2 cellular contexts compared by ENCODE assay signal in genomic region chr16:15850555-15850954, GRCh38. TPM values are rescaled to one million over a fixed set of nuclear protein-coding genes. Genes with fewer than 3 reads are reported as not detected.
"Had no signal": no experiment of that assay in that cellular context is flagged by ENCODE, and none has a peak within 500 bp of the region (broad histone marks: within the 10 kb centered on the region; RNA-seq: fewer than 3 reads in every experiment).

No MANE protein-coding gene starts in this region.

RNA-seq across cellular contexts. Expression of gene MYH11, which starts 6.3 kb away (rescaled TPM):
- total RNA-seq: HepG2, RPMI7951 had no signal
- polyA plus RNA-seq: HepG2 had no signal
